In the genomic region with DNA sequence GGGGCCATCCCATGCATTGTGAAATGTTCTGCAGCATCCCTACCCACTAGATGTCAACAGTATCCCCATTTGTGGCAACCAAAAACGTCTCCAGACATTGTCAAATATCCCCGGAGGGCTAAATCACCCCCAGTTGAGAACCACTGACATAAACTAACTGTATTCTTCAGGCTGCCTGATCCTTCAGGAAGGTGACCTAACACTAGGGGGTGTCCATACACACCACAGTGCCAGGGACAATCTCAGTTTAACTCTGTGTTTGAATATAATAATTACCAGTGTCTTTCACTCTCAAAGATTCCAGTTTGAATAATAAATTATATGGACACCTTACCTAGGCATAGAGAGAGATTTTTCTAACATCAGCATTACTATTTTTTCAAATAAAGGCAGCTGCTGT, we compare ENCODE assay signal across 24 cellular contexts. TPM values are rescaled to one million over a fixed set of nuclear protein-coding genes. Genes with fewer than 3 reads are reported as not detected.
DNase-seq lines count a peak whose midpoint lies in the region; ATAC-seq and TF ChIP-seq lines count a peak whose summit lies in the region.
"Had no signal": no experiment of that assay in that cellular context is flagged by ENCODE, and none has a peak within 500 bp of the region (broad histone marks: within the 10 kb centered on the region; RNA-seq: fewer than 3 reads in every experiment).

No MANE protein-coding gene starts in this region.

- H3K4me2 ChIP-seq in H9 (ENCODE audit: insufficient read depth, insufficient read length, low read length): no peak overlapping the region
- H3K4me2 ChIP-seq: KMS-11 had no signal

- H3K4me1 ChIP-seq in H9 (ENCODE audit: insufficient read depth, low read length): no peaks in the 10 kb centered on the region
- no peaks in the 10 kb centered on the region for H3K4me1 ChIP-seq in transverse colon
- H3K4me1 ChIP-seq: pancreas, spleen had no signal

- H3K9me3 Mint-ChIP-seq in H9: no peaks in the 10 kb centered on the region
- H3K9me3 Mint-ChIP-seq: activated CD4-positive, alpha-beta T cell treated with anti-CD3 and anti-CD28 coated beads, Interleukin-2, amount 10 ng/mL, durations not matched to agents 7 days and 5 days; effector memory CD8-positive, alpha-beta T cell; stimulated activated naive CD8-positive, alpha-beta T cell treated with anti-CD3 and anti-CD28 coated beads, Interleukin-15, Interleukin-2, amounts not matched to agents 100 ng/mL and 50 ng/mL, for 24 hours; T-helper 2 cell treated with Interferon-gamma antibody and Interleukin-4, amounts not matched to agents 5 μg/mL and 100 μg/mL, for 36 hours had no signal

- no peak overlapping the region for H2BK20ac ChIP-seq in H9 (ENCODE audit: low read depth, low read length, poor library complexity, severe bottlenecking)

- POLR2A ChIA-PET in AG04450 (lab: Yijun Ruan, JAX): no interaction called here

- no peak overlapping the region for H3T11ph ChIP-seq in H9 (ENCODE audit: low read length)

- H3K27ac ChIP-seq in AG04450 (ENCODE audit: low read depth, low read length) (no peak overlapping the region), H9 (ENCODE audit: insufficient read length, low read depth, low read length) (no peak overlapping the region), transverse colon (no peak overlapping the region)
- H3K27ac ChIP-seq: cardiac muscle cell, KMS-11, pancreas, spleen had no signal

- no peaks in the 10 kb centered on the region for H3K23me2 ChIP-seq in H9 (ENCODE audit: insufficient read length, low read depth, low read length, poor library complexity, severe bottlenecking)

- no peaks in the 10 kb centered on the region for H3K79me1 ChIP-seq in H9 (ENCODE audit: insufficient read depth, low read depth, low read length, poor library complexity, severe bottlenecking)

- H4K20me1 ChIP-seq in H9 (ENCODE audit: control insufficient read depth, insufficient read depth, insufficient read length): no peaks in the 10 kb centered on the region

- H3K18ac ChIP-seq in H9 (ENCODE audit: insufficient read length, low read depth, low read length): no peak overlapping the region

- no peak overlapping the region for H3K27ac Mint-ChIP-seq in H9
- H3K27ac Mint-ChIP-seq: activated CD4-positive, alpha-beta T cell treated with anti-CD3 and anti-CD28 coated beads, Interleukin-2, amount 10 ng/mL, durations not matched to agents 7 days and 5 days; activated naive CD8-positive, alpha-beta T cell; effector memory CD8-positive, alpha-beta T cell; stimulated activated naive CD8-positive, alpha-beta T cell treated with anti-CD3 and anti-CD28 coated beads, Interleukin-15, Interleukin-2, amounts not matched to agents 100 ng/mL and 50 ng/mL, for 24 hours; T-helper 2 cell treated with Interferon-gamma antibody and Interleukin-4, amounts not matched to agents 5 μg/mL and 100 μg/mL, for 36 hours had no signal

- no peak overlapping the region for H3K9ac ChIP-seq in H9 (ENCODE audit: extremely low read depth, insufficient read length, low read length)
- H3K9ac ChIP-seq: KMS-11 had no signal

- H3K27me3 ChIP-seq in AG04450 (ENCODE audit: control insufficient read depth, insufficient read depth, low read length) (no peaks in the 10 kb centered on the region), H9 (ENCODE audit: insufficient read depth, low read length) (no peaks in the 10 kb centered on the region), transverse colon (no peaks in the 10 kb centered on the region)
- H3K27me3 ChIP-seq: cardiac muscle cell had no signal

- intact Hi-C loops in transverse colon (cut with DNase I; ENCODE audit: low total_unique reads): no loop called here

- no peaks in the 10 kb centered on the region for H3K36me3 ChIP-seq in transverse colon
- H3K36me3 ChIP-seq: cardiac muscle cell, pancreas, spleen had no signal

- ATAC-seq in HG03139 (IDR thresholded peaks at IDR 0.05; ENCODE audit: unreplicated experiment) (no peak), HG03196 (IDR thresholded peaks at IDR 0.05; ENCODE audit: unreplicated experiment) (no peak)
- ATAC-seq: effector memory CD8-positive, alpha-beta T cell; pancreas had no signal

- no peak overlapping the region for H3K4me3 ChIP-seq in AG04450 (ENCODE audit: low read depth, low read length)
- no peak overlapping the region for H3K4me3 ChIP-seq in transverse colon
- H3K4me3 ChIP-seq: cardiac muscle cell, pancreas, spleen had no signal

- no peaks in the 10 kb centered on the region for H3K4me1 Mint-ChIP-seq in H9
- H3K4me1 Mint-ChIP-seq: activated CD4-positive, alpha-beta T cell treated with anti-CD3 and anti-CD28 coated beads, Interleukin-2, amount 10 ng/mL, durations not matched to agents 7 days and 5 days had no signal

- no peak overlapping the region for H2BK12ac ChIP-seq in H9 (ENCODE audit: insufficient read length, low read depth, low read length)

- DNase-seq in AG04450 (ENCODE audit: low read depth, low spot score) (no peak), H9 (no peak), SK-MEL-5 (ENCODE audit: low read depth, low spot score) (peak; percentile 42), hepatic stellate cell (ENCODE audit: low spot score) (peak; percentile 3), transverse colon (no peak), NCI-H146 (lab: John Stamatoyannopoulos, UW) (no peak)
- DNase-seq: activated CD4-positive, alpha-beta T cell treated with anti-CD3 and anti-CD28 coated beads, Interleukin-2, amount 10 ng/mL, durations not matched to agents 7 days and 5 days; activated T-cell treated with anti-CD3 and anti-CD28 coated beads, Interleukin-2, amount 50 U/mL, for 1 hour; DMS79 treated with DMSO at 0.1 percent for 48 hours; effector memory CD8-positive, alpha-beta T cell; kidney; NCI-H2029 treated with DMSO at 0.1 percent for 48 hours; NCI-H69; pancreas; SHP77 treated with DMSO at 0.1 percent for 48 hours; spleen had no signal

- no peak overlapping the region for H2BK120ac ChIP-seq in H9 (ENCODE audit: low read depth, low read length, poor library complexity, severe bottlenecking)

- no peak overlapping the region for H2AK5ac ChIP-seq in H9 (ENCODE audit: insufficient read length, low read length)

- no peaks in the 10 kb centered on the region for H3K36me3 Mint-ChIP-seq in H9 (ENCODE audit: insufficient read depth in 1 of 3, low read depth in 3 of 3)
- H3K36me3 Mint-ChIP-seq: activated naive CD8-positive, alpha-beta T cell had no signal

- no peak overlapping the region for H4K91ac ChIP-seq in H9 (ENCODE audit: insufficient read length, low read depth, low read length)

- peaks cover 7% of the 10 kb centered on the region for H3K27me3 Mint-ChIP-seq in H9 (ENCODE audit: low read depth)

- TF ChIP-seq CTCF in AG04450 (IDR thresholded peaks at IDR 0.05; ENCODE audit: low read depth, low read length) (0 out of 2 replicates have a peak, but pooled peaks have one; percentile 2), H9 (conservative IDR thresholded peaks at IDR 0.05) (peak; percentile 50; the same call in 2 of the 3 replicates), transverse colon (IDR thresholded peaks at IDR 0.05) (no peak)

- H3K79me2 ChIP-seq in H9 (ENCODE audit: insufficient read depth, low read length): no peaks in the 10 kb centered on the region

- H3K9me3 ChIP-seq in AG04450 (ENCODE audit: control insufficient read depth, insufficient read depth, low read length) (no peaks in the 10 kb centered on the region), H9 (ENCODE audit: control insufficient read depth, low read depth, low read length) (no peaks in the 10 kb centered on the region), transverse colon (no peaks in the 10 kb centered on the region)
- H3K9me3 ChIP-seq: pancreas, spleen had no signal

- in situ Hi-C loops in SK-MEL-5 (cut with HindIII; ENCODE audit: low pct_unique_long_range_greater_than_20kb, low sequenced_read_pairs) (no loop called here), transverse colon (cut with MboI; ENCODE audit: low pct_ligation_motif_present in 1 of 4, low pct_unique_long_range_greater_than_20kb in 1 of 4, low sequenced_read_pairs in 3 of 4) (no loop called here)

- CTCF ChIA-PET in AG04450 (lab: Charles Lee): no interaction called here

- no peak overlapping the region for H2BK15ac ChIP-seq in H9 (ENCODE audit: low read depth, low read length)

- H2AFZ ChIP-seq in H9 (ENCODE audit: low read length): no peak overlapping the region

- no peak overlapping the region for H4K5ac ChIP-seq in H9 (ENCODE audit: insufficient read length, low read depth, low read length)

- no peak for TF ChIP-seq POLR2A in transverse colon (IDR thresholded peaks at IDR 0.05)

- WGBS in H9 (ENCODE audit: extremely low coverage, insufficient read length, low lambda C conversion rate): no CpG with 5 or more reads among the region's 2 CpGs
- WGBS in transverse colon (ENCODE audit: low coverage in 1 of 2), 2 donors: 63% methylated on average over 2 of the region's 2 CpGs; no CpG with 5 or more reads in 1 of the 2 donors

- H4K8ac ChIP-seq in H9 (replicated peaks; ENCODE audit: insufficient read length, low read depth, low read length): no peak overlapping the region

- TF ChIP-seq EP300 in transverse colon (IDR thresholded peaks at IDR 0.05; ENCODE audit: low read depth): no peak

- no peak overlapping the region for H2BK5ac ChIP-seq in H9 (ENCODE audit: insufficient read length, low read length)

- no peak overlapping the region for H3K4ac ChIP-seq in H9 (ENCODE audit: low read depth, low read length)

- H3K56ac ChIP-seq in H9 (ENCODE audit: insufficient read length, low read depth, low read length): no peak overlapping the region

- H3K23ac ChIP-seq in H9 (ENCODE audit: insufficient read length, low read depth, low read length): no peak overlapping the region

- no peak overlapping the region for H3K4me3 Mint-ChIP-seq in H9
- H3K4me3 Mint-ChIP-seq: activated CD4-positive, alpha-beta T cell treated with anti-CD3 and anti-CD28 coated beads, Interleukin-2, amount 10 ng/mL, durations not matched to agents 7 days and 5 days; activated naive CD8-positive, alpha-beta T cell; effector memory CD8-positive, alpha-beta T cell; stimulated activated naive CD8-positive, alpha-beta T cell treated with anti-CD3 and anti-CD28 coated beads, Interleukin-15, Interleukin-2, amounts not matched to agents 100 ng/mL and 50 ng/mL, for 24 hours; T-helper 2 cell treated with Interferon-gamma antibody and Interleukin-4, amounts not matched to agents 5 μg/mL and 100 μg/mL, for 36 hours had no signal

- H3K14ac ChIP-seq in H9 (ENCODE audit: insufficient read depth, low read length): no peak overlapping the region

RNA-seq across cellular contexts. Expression of a gene that starts 6.4 kb away (rescaled TPM):
- polyA plus RNA-seq in AG04450 (2011; rRNA removed): 0.02 TPM in 1 of 2 replicates, not detected in the other
- not detected in 2 replicates for polyA minus RNA-seq in AG04450 (2011; rRNA and poly(A)+ RNA removed)
- total RNA-seq in H9 (2021) (not detected in 2 replicates), transverse colon (10 to 100 TPM; 10.5 to 50.4 (median 32.1) TPM)
- total RNA-seq in SK-MEL-5 (2014; rRNA removed; shearing (Covaris generic)): 0.05 TPM in 1 of 2 replicates, not detected in the other
- polyA plus RNA-seq in SK-MEL-5 (2015; cell fraction: cytosol; rRNA removed): 0.05 and 0.20 TPM in 2 replicates
- not detected in 2 replicates for polyA plus RNA-seq in SK-MEL-5 (2015; cell fraction: nucleus; rRNA removed)
- total RNA-seq: activated CD4-positive, alpha-beta T cell treated with anti-CD3 and anti-CD28 coated beads, Interleukin-2, amount 10 ng/mL, durations not matched to agents 7 days and 5 days; spleen had no signal
- polyA plus RNA-seq: BJ had no signal

Comparison
In these comparisons a context has a peak if more than half of its experiments do, and no peak if none do; other contexts are left out.
1. DNase-seq: peak in SK-MEL-5 (single experiment) and hepatic stellate cell (single experiment); none in AG04450 (single experiment), H9 (single experiment), transverse colon (single experiment) and NCI-H146 (single experiment).
2. CTCF ChIP-seq: peak in AG04450 (single experiment) and H9 (single experiment); none in transverse colon (0 of 5).
3. RNA of a gene that starts 6.4 kb away (total RNA-seq): 10.5 to 50.4 TPM in transverse colon; 0.05 TPM in SK-MEL-5 and not detected in H9; every median in the first group is over 10 times any median in the second.